Comparison of ENCODE assay signal across 10 cellular contexts in the genomic region with DNA sequence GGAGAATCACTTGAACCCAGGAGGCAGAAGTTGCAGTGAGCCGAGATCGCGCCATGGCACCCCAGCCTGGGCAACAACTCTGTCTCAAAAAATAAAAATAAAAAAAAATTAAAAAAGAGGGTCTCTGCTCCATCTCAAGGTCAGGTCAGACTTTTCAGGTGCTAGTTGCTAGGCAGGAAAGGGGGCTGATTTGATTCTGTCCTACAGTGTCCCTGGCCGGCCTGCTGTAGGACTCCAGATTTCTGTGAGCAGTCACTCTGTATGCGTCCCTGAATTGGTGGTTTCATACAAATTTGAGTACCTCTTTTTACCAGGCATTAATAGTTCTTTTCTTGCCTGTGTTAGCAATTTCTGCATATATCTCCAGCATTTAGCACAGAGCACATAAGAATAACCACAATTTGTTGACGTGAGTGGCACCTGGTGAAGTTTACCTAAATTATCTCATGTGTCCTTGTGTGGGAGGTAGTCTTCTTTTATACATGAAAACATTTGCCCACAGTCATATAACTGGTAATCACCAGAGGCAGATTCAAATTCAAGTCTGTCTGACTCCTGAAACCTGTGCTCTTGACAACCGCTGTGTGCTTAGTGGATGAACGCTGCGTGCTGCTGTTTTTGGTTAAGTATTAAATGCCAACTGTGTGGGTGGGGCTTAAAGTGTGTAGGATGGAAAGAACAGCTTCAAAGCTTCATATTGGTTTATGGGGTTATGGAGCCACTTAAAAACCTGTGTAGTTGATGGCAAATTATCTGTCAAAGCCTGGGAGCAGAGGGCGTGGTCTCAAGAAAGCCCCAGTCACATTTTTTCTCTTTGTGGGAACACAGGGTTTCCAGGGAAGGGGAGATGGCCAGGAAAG. TPM values are rescaled to one million over a fixed set of nuclear protein-coding genes. Genes with fewer than 3 reads are reported as not detected.
DNase-seq lines count a peak whose midpoint lies in the region; ATAC-seq, FAIRE-seq and TF ChIP-seq lines count a peak whose summit lies in the region.
"Had no signal": no experiment of that assay in that cellular context is flagged by ENCODE, and none has a peak within 500 bp of the region (broad histone marks: within the 10 kb centered on the region; RNA-seq: fewer than 3 reads in every experiment).

No MANE protein-coding gene starts in this region.

- no peaks in the 10 kb centered on the region for H3K27me3 Mint-ChIP-seq in activated naive CD4-positive, alpha-beta T cell treated with anti-CD3 and anti-CD28 coated beads, Interleukin-2, amount 10 ng/mL, durations not matched to agents 7 days and 5 days

- H3K27ac ChIP-seq in sigmoid colon (peak overlapping the region in 3 of 4 donors; percentile 37 to 93 (median 42)), coronary artery (no peak overlapping the region)

- intact Hi-C loops in sigmoid colon (cut with DNase I) = loop anchor here (10.0 kb wide), 1 partner anchor 589 kb away; no protein-coding TSS in a partner anchor

- peak overlapping the region; percentile 2 for H3K27ac Mint-ChIP-seq in activated naive CD4-positive, alpha-beta T cell treated with anti-CD3 and anti-CD28 coated beads, Interleukin-2, amount 10 ng/mL, durations not matched to agents 7 days and 5 days

- H3K4me3 ChIP-seq in sigmoid colon (no peak overlapping the region), coronary artery (no peak overlapping the region), BE2C (ENCODE audit: low read depth, low read length) (no peak overlapping the region)

- H3K4me1 Mint-ChIP-seq in activated naive CD4-positive, alpha-beta T cell treated with anti-CD3 and anti-CD28 coated beads, Interleukin-2, amount 10 ng/mL, durations not matched to agents 7 days and 5 days = peaks cover 48% of the 10 kb centered on the region

- no peak overlapping the region for H3K4me3 Mint-ChIP-seq in activated naive CD4-positive, alpha-beta T cell treated with anti-CD3 and anti-CD28 coated beads, Interleukin-2, amount 10 ng/mL, durations not matched to agents 7 days and 5 days

- peaks cover 16% of the 10 kb centered on the region for H3K36me3 Mint-ChIP-seq in activated naive CD4-positive, alpha-beta T cell treated with anti-CD3 and anti-CD28 coated beads, Interleukin-2, amount 10 ng/mL, durations not matched to agents 7 days and 5 days

- CTCF ChIA-PET in activated naive CD4-positive, alpha-beta T cell treated with anti-CD3 and anti-CD28 coated beads, Interleukin-2, amount 10 ng/mL, durations not matched to agents 7 days and 5 days (lab: Charles Lee) = no interaction called here

- DNase-seq in GM12891 (ENCODE audit: insufficient read length, low spot score) (no peak), sigmoid colon (no peak), KG1 (lab: John Stamatoyannopoulos, UW) (no peak), coronary artery (ENCODE audit: low spot score) (no peak), BE2C (no peak)
- no peak for DNase-seq in activated naive CD4-positive, alpha-beta T cell treated with anti-CD3 and anti-CD28 coated beads, Interleukin-2, amount 10 ng/mL, durations not matched to agents 7 days and 5 days
- DNase-seq: mesenchymal stem cell had no signal

- H3K4me1 ChIP-seq in sigmoid colon (peaks cover 0 to 45% (median 38%) of the 10 kb centered on the region in 4 donors), BE2C (no peaks in the 10 kb centered on the region)

- H3K9me3 Mint-ChIP-seq in activated naive CD4-positive, alpha-beta T cell treated with anti-CD3 and anti-CD28 coated beads, Interleukin-2, amount 10 ng/mL, durations not matched to agents 7 days and 5 days = no peaks in the 10 kb centered on the region

- FAIRE-seq in GM12891 (lab: Jason Lieb, UNC) = peak; percentile 92
- FAIRE-seq: bronchial epithelial cell had no signal

- 20 to 60% methylated on average over 10 of the region's 10 CpGs for WGBS in sigmoid colon, 2 donors

- H3K27me3 ChIP-seq in sigmoid colon (no peaks in the 10 kb centered on the region), BE2C (no peaks in the 10 kb centered on the region)

- ATAC-seq in HG03108 (IDR thresholded peaks at IDR 0.05; ENCODE audit: unreplicated experiment) = peak; percentile 17
- ATAC-seq in HG03521 (IDR thresholded peaks at IDR 0.05; ENCODE audit: unreplicated experiment) = no peak

- TF ChIP-seq CTCF in sigmoid colon (IDR thresholded peaks at IDR 0.05) (no peak), coronary artery (IDR thresholded peaks at IDR 0.05) (no peak), BE2C (IDR thresholded peaks at IDR 0.05; ENCODE audit: low read depth, low read length) (no peak)

- peaks cover 0 to 36% (median 19%) of the 10 kb centered on the region in 4 donors for H3K36me3 ChIP-seq in sigmoid colon
- H3K36me3 ChIP-seq in BE2C = peaks cover 49% of the 10 kb centered on the region

- TF ChIP-seq EP300 in sigmoid colon (IDR thresholded peaks at IDR 0.05) = no peak

- H3K9me3 ChIP-seq in sigmoid colon (no peaks in the 10 kb centered on the region), BE2C (no peaks in the 10 kb centered on the region)

- TF ChIP-seq POLR2A in GM12891 (IDR thresholded peaks at IDR 0.05; ENCODE audit: low read depth, low read length) = no peak
- no peak for TF ChIP-seq POLR2A in sigmoid colon (IDR thresholded peaks at IDR 0.05)

TF ChIP-seq in GM12891, 5 proteins besides CTCF, POLR2A, EP300 and RAD21:
- TF ChIP-seq POU2F2 (IDR thresholded peaks at IDR 0.05; ENCODE audit: low read depth, low read length) = peak; percentile 69; the same call in 1 of the 2 replicates
- TF ChIP-seq TAF1 (IDR thresholded peaks at IDR 0.05; ENCODE audit: low read depth, low read length) = 0 out of 2 replicates have a peak, but pooled peaks have one; percentile 45
- no peak for TF ChIP-seq SPI1 (IDR thresholded peaks at IDR 0.05; ENCODE audit: low read depth, low read length)
TF ChIP-seq in GM12891: peak in this region for 2.

RNA-seq across cellular contexts. Expression of gene ZNF775, which starts 3.2 kb away (rescaled TPM):
- polyA plus RNA-seq in GM12891 (2012; ENCODE audit: low read depth, missing spikeins) = 9.7 TPM
- 10 to 100 TPM in 1 of 4 donors, 1 to 10 TPM in 3; 6.1 to 10.7 (median 6.9) TPM for total RNA-seq in sigmoid colon
- 1 to 10 TPM; 3.0 to 6.1 (median 5.4) TPM for polyA plus RNA-seq in sigmoid colon
- 18.2 TPM for polyA plus RNA-seq in BE2C (2012; ENCODE audit: insufficient read depth, insufficient read length, low read depth)

RNA-seq across cellular contexts. Expression of gene REPIN1, which starts 7.3 kb away (rescaled TPM):
- 94.0 TPM for polyA plus RNA-seq in GM12891 (2012; ENCODE audit: low read depth, missing spikeins)
- total RNA-seq in sigmoid colon = 10 to 100 TPM; 56.3 to 63.7 (median 57.0) TPM
- 100 to 1,000 TPM in 1 of 3 donors, 10 to 100 TPM in 2; 50.9 to 131 (median 52.3) TPM for polyA plus RNA-seq in sigmoid colon
- polyA plus RNA-seq in BE2C (2012; ENCODE audit: insufficient read depth, insufficient read length, low read depth) = 396 TPM

RNA-seq across cellular contexts. Expression of gene RARRES2, which starts 34.5 kb away (rescaled TPM):
- polyA plus RNA-seq in GM12891 (2012; ENCODE audit: low read depth, missing spikeins) = 27.0 TPM
- 100 to 1,000 TPM; 257 to 447 (median 388) TPM for total RNA-seq in sigmoid colon
- 100 to 1,000 TPM in 2 of 3 donors, 10 to 100 TPM in 1; 28.9 to 289 (median 132) TPM for polyA plus RNA-seq in sigmoid colon
- not detected for polyA plus RNA-seq in BE2C (2012; ENCODE audit: insufficient read depth, insufficient read length, low read depth)

RNA-seq across cellular contexts. Expression of gene ACTR3C, which starts 52.5 kb away (rescaled TPM):
- 3.9 TPM for polyA plus RNA-seq in GM12891 (2012; ENCODE audit: low read depth, missing spikeins)
- total RNA-seq in sigmoid colon = 10 to 100 TPM in 1 of 4 donors, 1 to 10 TPM in 3; 2.9 to 13.3 (median 8.3) TPM
- polyA plus RNA-seq in sigmoid colon = 10 to 100 TPM in 1 of 3 donors, 1 to 10 TPM in 2; 3.6 to 12.4 (median 5.3) TPM
- polyA plus RNA-seq in BE2C (2012; ENCODE audit: insufficient read depth, insufficient read length, low read depth) = 4.9 TPM

RNA-seq across cellular contexts. Expression of gene LRRC61, which starts 52.7 kb away (rescaled TPM):
- 27.7 TPM for polyA plus RNA-seq in GM12891 (2012; ENCODE audit: low read depth, missing spikeins)
- 10 to 100 TPM; 10.3 to 14.0 (median 11.0) TPM for total RNA-seq in sigmoid colon
- polyA plus RNA-seq in sigmoid colon = 10 to 100 TPM in 2 of 3 donors, 1 to 10 TPM in 1; 4.4 to 18.6 (median 10.8) TPM
- polyA plus RNA-seq in BE2C (2012; ENCODE audit: insufficient read depth, insufficient read length, low read depth) = 44.5 TPM

Comparison
In these comparisons a context has a peak if more than half of its experiments do, and no peak if none do; other contexts are left out.
1. H3K27ac ChIP-seq: peak in sigmoid colon (3 of 4); none in coronary artery (0 of 2).